13 cellular contexts compared by ENCODE assay signal in the genomic region with DNA sequence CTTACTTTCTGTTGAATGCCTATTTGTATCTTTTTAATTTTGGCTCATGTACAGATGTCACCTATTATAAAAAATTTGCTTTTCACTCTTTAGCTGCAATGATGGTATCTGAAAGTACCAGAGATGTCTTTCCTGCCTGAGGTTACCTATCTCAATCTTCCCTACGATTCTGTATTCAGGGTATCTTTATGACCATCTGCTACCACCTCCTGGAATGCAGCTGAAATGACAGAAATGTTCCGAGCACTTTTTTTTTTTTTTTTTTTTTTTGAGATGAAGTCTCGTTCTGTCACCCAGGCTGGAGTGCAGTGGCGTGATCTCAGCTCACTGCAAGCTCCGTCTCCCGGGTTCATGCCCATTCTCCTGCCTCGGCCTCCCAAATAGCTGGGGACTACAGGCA.
DNase-seq lines count a peak whose midpoint lies in the region; ATAC-seq and TF ChIP-seq lines count a peak whose summit lies in the region.
"Had no signal": no experiment of that assay in that cellular context is flagged by ENCODE, and none has a peak within 500 bp of the region (broad histone marks: within the 10 kb centered on the region; RNA-seq: fewer than 3 reads in every experiment).

No MANE protein-coding gene starts in this region.

- no peaks in the 10 kb centered on the region for H3K9me3 Mint-ChIP-seq in effector memory CD8-positive, alpha-beta T cell
- H3K9me3 Mint-ChIP-seq: stimulated activated naive CD8-positive, alpha-beta T cell treated with anti-CD3 and anti-CD28 coated beads, Interleukin-15, Interleukin-2, amounts not matched to agents 100 ng/mL and 50 ng/mL, for 24 hours had no signal

- no peaks in the 10 kb centered on the region for H3K36me3 Mint-ChIP-seq in effector memory CD8-positive, alpha-beta T cell (ENCODE audit: insufficient read depth)

- no peak overlapping the region for H3K27ac ChIP-seq in foreskin keratinocyte
- H3K27ac ChIP-seq: epithelial cell of prostate, pancreas had no signal

- ATAC-seq in foreskin keratinocyte: peak; percentile 36
- no peak for ATAC-seq in HG03521 (IDR thresholded peaks at IDR 0.05; ENCODE audit: unreplicated experiment)
- ATAC-seq in HG03108 (IDR thresholded peaks at IDR 0.05; ENCODE audit: unreplicated experiment): no peak
- ATAC-seq in effector memory CD8-positive, alpha-beta T cell (replicated peaks): no peak

- DNase-seq in Ammon's horn (ENCODE audit: low spot score): peak; percentile 23
- DNase-seq in RPMI7951 (ENCODE audit: low read depth): peak; percentile 48
- peak; percentile 6 to 36 for DNase-seq in foreskin keratinocyte
- no peak for DNase-seq in GM10266 (ENCODE audit: extremely low spot score)
- no peak for DNase-seq in effector memory CD8-positive, alpha-beta T cell
- DNase-seq: DMS79 treated with DMSO at 0.1 percent for 48 hours, NCI-H510A treated with DMSO at 0.1 percent for 48 hours, pancreas had no signal

- peaks cover 0 to 12% of the 10 kb centered on the region in 2 donors for H3K27me3 Mint-ChIP-seq in effector memory CD8-positive, alpha-beta T cell

- TF ChIP-seq EP300 in Ishikawa (IDR thresholded peaks at IDR 0.05; ENCODE audit: borderline replicate concordance): no peak

- peaks cover 5% of the 10 kb centered on the region for H3K4me1 ChIP-seq in foreskin keratinocyte
- H3K4me1 ChIP-seq: pancreas had no signal

- TF ChIP-seq CTCF in foreskin keratinocyte (conservative IDR thresholded peaks at IDR 0.05) (peak; percentile 60), GM10266 (IDR thresholded peaks at IDR 0.05; ENCODE audit: control insufficient read depth, insufficient read depth, low read depth, missing control alignments) (no peak)

- H3K4me3 Mint-ChIP-seq in effector memory CD8-positive, alpha-beta T cell: no peak overlapping the region
- H3K4me3 Mint-ChIP-seq: stimulated activated naive CD8-positive, alpha-beta T cell treated with anti-CD3 and anti-CD28 coated beads, Interleukin-15, Interleukin-2, amounts not matched to agents 100 ng/mL and 50 ng/mL, for 24 hours had no signal

- no peaks in the 10 kb centered on the region for H3K4me1 Mint-ChIP-seq in effector memory CD8-positive, alpha-beta T cell (ENCODE audit: low read depth in 2 of 2)

- H3K27me3 ChIP-seq in foreskin keratinocyte: no peaks in the 10 kb centered on the region
- H3K27me3 ChIP-seq: pancreas had no signal

- H3K27ac Mint-ChIP-seq in effector memory CD8-positive, alpha-beta T cell: no peak overlapping the region
- H3K27ac Mint-ChIP-seq: stimulated activated naive CD8-positive, alpha-beta T cell treated with anti-CD3 and anti-CD28 coated beads, Interleukin-15, Interleukin-2, amounts not matched to agents 100 ng/mL and 50 ng/mL, for 24 hours had no signal

- peak; percentile 15; the same call in 1 of the 2 replicates for TF ChIP-seq RAD21 in Ishikawa (IDR thresholded peaks at IDR 0.05; ENCODE audit: low read depth)

TF ChIP-seq in Ishikawa, 13 proteins besides CTCF, POLR2A, EP300 and RAD21:
- TF ChIP-seq FOXM1 (IDR thresholded peaks at IDR 0.05; ENCODE audit: borderline replicate concordance, low read depth) (no peak), CEBPB (IDR thresholded peaks at IDR 0.05) (no peak)

Comparison
In these comparisons a context has a peak if more than half of its experiments do, and no peak if none do; other contexts are left out.
1. DNase-seq: peak in Ammon's horn (single experiment), RPMI7951 (single experiment) and foreskin keratinocyte (2 of 2); none in GM10266 (single experiment) and effector memory CD8-positive, alpha-beta T cell (0 of 3).